ENCODE assay signal across 10 cellular contexts in the genomic region with DNA sequence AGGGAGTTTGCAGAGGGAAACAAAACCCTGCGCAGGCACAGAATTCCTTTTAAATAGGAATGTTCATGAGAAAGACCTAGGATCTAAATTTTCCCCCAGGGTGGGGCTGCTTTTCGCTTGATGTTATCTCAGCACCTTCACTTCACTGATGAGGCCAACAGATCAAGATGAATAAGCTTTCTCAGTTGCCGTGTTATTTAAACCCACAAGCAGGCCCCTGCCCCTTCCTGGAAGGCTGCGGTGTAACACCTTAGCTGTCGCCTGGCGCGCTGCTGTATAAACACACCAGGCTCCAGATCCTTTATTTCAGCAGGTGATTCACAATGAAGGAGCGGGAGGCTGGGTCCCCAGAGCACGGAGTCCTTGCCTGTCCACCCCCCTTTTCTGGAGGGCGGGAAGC.
DNase-seq lines count a peak whose midpoint lies in the region; ATAC-seq and TF ChIP-seq lines count a peak whose summit lies in the region.
"Had no signal": no experiment of that assay in that cellular context is flagged by ENCODE, and none has a peak within 500 bp of the region (broad histone marks: within the 10 kb centered on the region; RNA-seq: fewer than 3 reads in every experiment).

No MANE protein-coding gene starts in this region.

- no peaks in the 10 kb centered on the region for H3K4me1 ChIP-seq in gastroesophageal sphincter

- CTCF ChIA-PET in Calu3 (lab: Charles Lee), result no interaction called here

- H3K27me3 ChIP-seq in dorsolateral prefrontal cortex (peaks cover 0 to 6% (median 0%) of the 10 kb centered on the region in 45 donors), gastroesophageal sphincter (peaks cover 17% of the 10 kb centered on the region)

- peaks cover 77% of the 10 kb centered on the region for H3K27me3 Mint-ChIP-seq in Calu3 (ENCODE audit: unreplicated experiment)

- no peak overlapping the region for H3K4me3 Mint-ChIP-seq in Calu3 (ENCODE audit: low read depth, unreplicated experiment)

- 60 to 63% methylated on average over 1 to 10 of the region's 10 CpGs for whole genome bisulfite sequencing in gastroesophageal sphincter (ENCODE audit: low coverage in 1 of 2), 2 donors

- H3K36me3 ChIP-seq in gastroesophageal sphincter, result no peaks in the 10 kb centered on the region

- no peaks in the 10 kb centered on the region for H3K9me3 Mint-ChIP-seq in Calu3 (ENCODE audit: low read depth, unreplicated experiment)

- H3K27ac ChIP-seq in dorsolateral prefrontal cortex, result no peak overlapping the region
- H3K27ac ChIP-seq in gastroesophageal sphincter, result no peak overlapping the region
- H3K27ac ChIP-seq: SK-N-MC had no signal

- H3K27ac Mint-ChIP-seq in Calu3 (ENCODE audit: unreplicated experiment), result no peak overlapping the region

- DNase-seq in Calu3, result peak; percentile 6
- DNase-seq in SHP77 (lab: John Stamatoyannopoulos, UW), result peak; percentile 21 to 33
- DNase-seq in activated effector memory CD4-positive, alpha-beta T cell treated with anti-CD3 and anti-CD28 coated beads, Interleukin-2, amount 50 U/mL, for 16 hours, result peak; percentile 87
- DNase-seq in stimulated activated CD4-positive, alpha-beta T cell treated with anti-CD3 and anti-CD28 coated beads, Interleukin-15, amount 100 ng/mL, for 1 hour (ENCODE audit: low read depth in 1 of 2, low spot score in 1 of 2), result peak; percentile 49 to 60
- no peak for DNase-seq in dorsolateral prefrontal cortex
- DNase-seq in posterior cingulate gyrus, result no peak

- intact Hi-C loops in Calu3 (cut with micrococcal nuclease; ENCODE audit: unreplicated experiment), result no loop called here
- intact Hi-C loops in dorsolateral prefrontal cortex (cut with DNase I), result no loop called here
- intact Hi-C loops in posterior cingulate gyrus (cut with DNase I), result no loop called here

- ATAC-seq in GM19035 (IDR thresholded peaks at IDR 0.05; ENCODE audit: unreplicated experiment) (no peak), gastroesophageal sphincter (no peak)
- ATAC-seq: HCT116 had no signal

- TF ChIP-seq EP300 in gastroesophageal sphincter (IDR thresholded peaks at IDR 0.05), result no peak

- no peak for TF ChIP-seq POLR2A in gastroesophageal sphincter (IDR thresholded peaks at IDR 0.05)

- TF ChIP-seq CTCF in Calu3 (IDR thresholded peaks at IDR 0.05; ENCODE audit: unreplicated experiment), result no peak
- no peak for TF ChIP-seq CTCF in dorsolateral prefrontal cortex (IDR thresholded peaks at IDR 0.05 in 54 of 56, conservative IDR thresholded peaks at IDR 0.05 in 2 of 56; ENCODE audit: low read depth in 1 of 56, partially characterized antibody in 56 of 56)
- no peak for TF ChIP-seq CTCF in gastroesophageal sphincter (IDR thresholded peaks at IDR 0.05)

- no peaks in the 10 kb centered on the region for H3K36me3 Mint-ChIP-seq in Calu3 (ENCODE audit: insufficient read depth, unreplicated experiment)

- H3K4me1 Mint-ChIP-seq in Calu3 (ENCODE audit: low read depth, unreplicated experiment), result no peaks in the 10 kb centered on the region

- no peak overlapping the region for H3K4me3 ChIP-seq in dorsolateral prefrontal cortex
- H3K4me3 ChIP-seq in gastroesophageal sphincter, result no peak overlapping the region
- H3K4me3 ChIP-seq: SK-N-MC had no signal

- no TSS peak for BruUV-seq in Calu3 (replicated peaks; lab: Mats Ljungman, UMichigan)

- H3K9me3 ChIP-seq in gastroesophageal sphincter, result no peaks in the 10 kb centered on the region

Comparison
In these comparisons a context has a peak if more than half of its experiments do, and no peak if none do; other contexts are left out.
1. DNase-seq: peak in Calu3 (single experiment), SHP77 (2 of 2), activated effector memory CD4-positive, alpha-beta T cell treated with anti-CD3 and anti-CD28 coated beads, Interleukin-2, amount 50 U/mL, for 16 hours (single experiment) and stimulated activated CD4-positive, alpha-beta T cell treated with anti-CD3 and anti-CD28 coated beads, Interleukin-15, amount 100 ng/mL, for 1 hour (2 of 2); none in dorsolateral prefrontal cortex (0 of 10) and posterior cingulate gyrus (0 of 10).